21 cellular contexts compared by ENCODE assay signal in the genomic region with DNA sequence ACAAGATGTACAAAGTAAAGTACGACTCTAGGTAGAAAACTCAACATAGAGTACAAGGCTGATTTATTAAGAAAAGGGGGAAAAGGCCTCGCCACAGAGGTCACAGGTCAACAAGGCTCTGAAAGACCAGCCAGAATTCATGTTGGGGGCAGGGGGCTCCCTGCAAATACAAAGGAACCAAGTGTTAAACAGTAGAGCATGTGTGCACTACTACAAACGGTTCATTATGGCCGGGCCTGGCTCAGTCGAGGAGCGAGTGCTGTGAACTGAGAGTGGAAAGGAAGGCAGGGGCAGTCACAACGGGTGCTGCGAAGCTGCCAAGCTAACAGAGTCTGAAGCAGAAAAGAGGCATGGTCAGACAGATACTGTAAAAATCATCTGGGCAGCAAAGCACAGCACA.
DNase-seq lines count a peak whose midpoint lies in the region; ATAC-seq and TF ChIP-seq lines count a peak whose summit lies in the region.
"Had no signal": no experiment of that assay in that cellular context is flagged by ENCODE, and none has a peak within 500 bp of the region (broad histone marks: within the 10 kb centered on the region; RNA-seq: fewer than 3 reads in every experiment).

No MANE protein-coding gene starts in this region.

- peak overlapping the region; percentile 98 for H3K27ac Mint-ChIP-seq in neural crest cell (ENCODE audit: unreplicated experiment)
- H3K27ac Mint-ChIP-seq: activated naive CD8-positive, alpha-beta T cell treated with anti-CD3 and anti-CD28 coated beads, Interleukin-2, amount 50 U/mL, for 24 hours; memory B cell; naive thymus-derived CD4-positive, alpha-beta T cell had no signal

- H3K27me3 Mint-ChIP-seq in neural crest cell (ENCODE audit: low read depth), result no peaks in the 10 kb centered on the region

- ATAC-seq in GM19455 (IDR thresholded peaks at IDR 0.05; ENCODE audit: unreplicated experiment), result no peak
- no peak for ATAC-seq in GM18519 (IDR thresholded peaks at IDR 0.05; ENCODE audit: low FRiP score, unreplicated experiment)
- ATAC-seq: activated naive CD8-positive, alpha-beta T cell treated with anti-CD3 and anti-CD28 coated beads, Interleukin-2, amount 50 U/mL, for 24 hours; naive thymus-derived CD4-positive, alpha-beta T cell had no signal

- peak overlapping the region; percentile 80 for H3K27ac ChIP-seq in angular gyrus (ENCODE audit: low read depth, low read length)
- peak overlapping the region; percentile 90 for H3K27ac ChIP-seq in temporal lobe (ENCODE audit: low read depth, low read length)
- H3K27ac ChIP-seq: epithelial cell of prostate, prostate gland, testis had no signal

- no peak for TF ChIP-seq CTCF in neural crest cell (conservative IDR thresholded peaks at IDR 0.05)

- peaks cover 67% of the 10 kb centered on the region for H3K4me1 Mint-ChIP-seq in neural crest cell
- H3K4me1 Mint-ChIP-seq: activated naive CD8-positive, alpha-beta T cell treated with anti-CD3 and anti-CD28 coated beads, Interleukin-2, amount 50 U/mL, for 24 hours; CD8-positive, alpha-beta memory T cell; memory B cell had no signal

- peak overlapping the region; percentile 46 for H3K4me3 Mint-ChIP-seq in neural crest cell
- H3K4me3 Mint-ChIP-seq: activated naive CD8-positive, alpha-beta T cell treated with anti-CD3 and anti-CD28 coated beads, Interleukin-2, amount 50 U/mL, for 24 hours; CD8-positive, alpha-beta memory T cell; memory B cell; naive thymus-derived CD4-positive, alpha-beta T cell had no signal

- H3K9me3 Mint-ChIP-seq in neural crest cell, result no peaks in the 10 kb centered on the region
- H3K9me3 Mint-ChIP-seq: activated naive CD8-positive, alpha-beta T cell treated with anti-CD3 and anti-CD28 coated beads, Interleukin-2, amount 50 U/mL, for 24 hours; CD8-positive, alpha-beta memory T cell; memory B cell had no signal

- peaks cover 14% of the 10 kb centered on the region for H3K36me3 Mint-ChIP-seq in neural crest cell (ENCODE audit: low read depth)
- H3K36me3 Mint-ChIP-seq: memory B cell; naive thymus-derived CD4-positive, alpha-beta T cell had no signal

- DNase-seq in epidermal melanocyte (ENCODE audit: insufficient read length, low spot score), result peak; percentile 26
- DNase-seq in neural crest cell (ENCODE audit: low read depth, low spot score), result peak; percentile 55
- no peak for DNase-seq in activated T-cell treated with anti-CD3 and anti-CD28 coated beads for 4 hours
- DNase-seq: activated CD4-positive, alpha-beta T cell treated with anti-CD3 and anti-CD28 coated beads, Interleukin-2, amount 50 U/mL, for 4 hours; activated CD8-positive, alpha-beta memory T cell treated with anti-CD3 and anti-CD28 coated beads, Interleukin-2, amount 50 U/mL, for 48 hours; activated effector memory CD4-positive, alpha-beta T cell treated with anti-CD3 and anti-CD28 coated beads, Interleukin-2, amount 50 U/mL, for 16 hours; activated naive CD8-positive, alpha-beta T cell treated with anti-CD3 and anti-CD28 coated beads, Interleukin-2, amount 50 U/mL, for 24 hours; CD8-positive, alpha-beta memory T cell; dermis blood vessel endothelial cell; DMS79; Karpas-422; naive thymus-derived CD4-positive, alpha-beta T cell; NCI-H1694 treated with DMSO at 0.1 percent for 48 hours; testis had no signal
